Comparison of ENCODE assay signal across 17 cellular contexts in the genomic region with DNA sequence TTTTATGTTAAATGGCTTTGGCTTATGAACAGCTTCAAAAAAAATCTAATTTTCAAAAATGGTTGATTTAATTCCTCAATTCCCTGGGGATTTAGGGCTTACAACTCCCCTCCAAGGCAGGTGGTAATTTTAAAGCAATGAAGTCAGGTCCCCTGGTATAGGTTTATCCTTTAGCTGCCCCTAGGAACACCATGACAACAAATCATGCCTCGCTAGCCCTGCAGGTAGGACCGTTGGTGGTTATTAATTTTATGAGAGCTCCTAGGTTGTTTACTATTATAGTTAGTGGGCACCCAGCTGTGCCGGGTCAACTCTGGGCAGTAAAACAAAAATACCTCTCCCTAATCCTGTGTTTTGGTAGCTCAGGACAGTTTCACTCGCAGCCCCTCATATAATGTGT. TPM values are rescaled to one million over a fixed set of nuclear protein-coding genes. Genes with fewer than 3 reads are reported as not detected.
DNase-seq lines count a peak whose midpoint lies in the region; TF ChIP-seq lines count a peak whose summit lies in the region.
"Had no signal": no experiment of that assay in that cellular context is flagged by ENCODE, and none has a peak within 500 bp of the region (broad histone marks: within the 10 kb centered on the region; RNA-seq: fewer than 3 reads in every experiment).

No MANE protein-coding gene starts in this region.

- H3K27me3 ChIP-seq in neural progenitor cell = no peaks in the 10 kb centered on the region

- peak; percentile 3 to 16 for DNase-seq in NCI-H526 (lab: John Stamatoyannopoulos, UW)
- DNase-seq in NCI-H526 treated with DMSO at 0.1 percent for 48 hours (lab: John Stamatoyannopoulos, UW) = no peak
- peak; percentile 38 for DNase-seq in HEK293T (ENCODE audit: extremely low spot score)
- peak; percentile 28 for DNase-seq in NCI-H2227 (lab: John Stamatoyannopoulos, UW; ENCODE audit: unreplicated experiment)
- DNase-seq in neural progenitor cell (ENCODE audit: low spot score) = peak; percentile 11
- no peak for DNase-seq in DMS114 treated with DMSO at 0.1 percent for 48 hours (lab: John Stamatoyannopoulos, UW; ENCODE audit: unreplicated experiment)
- no peak for DNase-seq in activated T-cell treated with anti-CD3 and anti-CD28 coated beads, Interleukin-2, amount 50 U/mL, for 24 hours
- DNase-seq in endothelial cell (ENCODE audit: low spot score) = no peak
- DNase-seq: AML-193; CD4-positive, CD25-positive, alpha-beta regulatory T cell; HFFc6; KBM-7; NCI-H1694; NCI-H524 treated with DMSO at 0.1 percent for 48 hours; SIG-M5; T-helper 2 cell had no signal

- POLR2A ChIA-PET in HEK293T (lab: Yijun Ruan, JAX) = no interaction called here

- H3K27me3 Mint-ChIP-seq in neural progenitor cell (ENCODE audit: insufficient read depth, low read depth) (peaks cover 25% of the 10 kb centered on the region), endothelial cell (ENCODE audit: unreplicated experiment) (no peaks in the 10 kb centered on the region)
- peaks cover 61% of the 10 kb centered on the region for H3K27me3 Mint-ChIP-seq in activated T-cell treated with anti-CD3 and anti-CD28 coated beads, Interleukin-2, amount 50 U/mL, for 24 hours

- H2AFZ ChIP-seq in neural progenitor cell (replicated peaks) = no peak overlapping the region

- TF ChIP-seq CTCF in neural progenitor cell (IDR thresholded peaks at IDR 0.05) (no peak), endothelial cell (IDR thresholded peaks at IDR 0.05; ENCODE audit: unreplicated experiment) (no peak)

- no peaks in the 10 kb centered on the region for H3K9me3 ChIP-seq in neural progenitor cell (ENCODE audit: low read depth)

- no peak overlapping the region for H3K9ac ChIP-seq in neural progenitor cell

- no peaks in the 10 kb centered on the region for H4K20me1 ChIP-seq in neural progenitor cell (ENCODE audit: low read depth)

- H3K9me3 Mint-ChIP-seq in neural progenitor cell (peaks cover 5% of the 10 kb centered on the region), endothelial cell (ENCODE audit: unreplicated experiment) (no peaks in the 10 kb centered on the region)
- no peaks in the 10 kb centered on the region for H3K9me3 Mint-ChIP-seq in activated T-cell treated with anti-CD3 and anti-CD28 coated beads, Interleukin-2, amount 50 U/mL, for 24 hours
- H3K9me3 Mint-ChIP-seq: HFFc6 had no signal

- H3K79me2 ChIP-seq in neural progenitor cell (ENCODE audit: low read depth) = no peaks in the 10 kb centered on the region

- CTCF ChIA-PET in HEK293T (lab: Yijun Ruan, JAX) = interaction anchor here (1.2 kb wide), 1 partner anchor 44 kb away, joined by 3 read pairs; no protein-coding TSS in a partner anchor

- no peak overlapping the region for H3K27ac ChIP-seq in neural progenitor cell

- H3F3A ChIP-seq in neural progenitor cell (ENCODE audit: low read depth) = no peaks in the 10 kb centered on the region

- H3K4me2 ChIP-seq in neural progenitor cell = peak overlapping the region; percentile 12

- H3K4me3 Mint-ChIP-seq in neural progenitor cell = no peak overlapping the region
- no peak overlapping the region for H3K4me3 Mint-ChIP-seq in activated T-cell treated with anti-CD3 and anti-CD28 coated beads, Interleukin-2, amount 50 U/mL, for 24 hours
- H3K4me3 Mint-ChIP-seq in endothelial cell (ENCODE audit: unreplicated experiment) = no peak overlapping the region
- H3K4me3 Mint-ChIP-seq: CD4-positive, CD25-positive, alpha-beta regulatory T cell; HFFc6 had no signal

- H3K4me1 Mint-ChIP-seq in neural progenitor cell (peaks cover 20% of the 10 kb centered on the region), endothelial cell (ENCODE audit: unreplicated experiment) (peaks cover 15% of the 10 kb centered on the region)
- H3K4me1 Mint-ChIP-seq in activated T-cell treated with anti-CD3 and anti-CD28 coated beads, Interleukin-2, amount 50 U/mL, for 24 hours (ENCODE audit: low read depth) = peaks cover 10% of the 10 kb centered on the region

- no peaks in the 10 kb centered on the region for H3K36me3 Mint-ChIP-seq in neural progenitor cell
- no peaks in the 10 kb centered on the region for H3K36me3 Mint-ChIP-seq in activated T-cell treated with anti-CD3 and anti-CD28 coated beads, Interleukin-2, amount 50 U/mL, for 24 hours (ENCODE audit: low read depth)
- H3K36me3 Mint-ChIP-seq in endothelial cell (ENCODE audit: low read depth, unreplicated experiment) = no peaks in the 10 kb centered on the region
- H3K36me3 Mint-ChIP-seq: CD4-positive, CD25-positive, alpha-beta regulatory T cell had no signal

- peaks cover 13% of the 10 kb centered on the region for H3K4me1 ChIP-seq in neural progenitor cell

- no peak overlapping the region for H3K27ac Mint-ChIP-seq in neural progenitor cell
- H3K27ac Mint-ChIP-seq in activated T-cell treated with anti-CD3 and anti-CD28 coated beads, Interleukin-2, amount 50 U/mL, for 24 hours = no peak overlapping the region
- no peak overlapping the region for H3K27ac Mint-ChIP-seq in endothelial cell (ENCODE audit: unreplicated experiment)
- H3K27ac Mint-ChIP-seq: HFFc6 had no signal

- no peak overlapping the region for H3K4me3 ChIP-seq in neural progenitor cell
- H3K4me3 ChIP-seq: GM12878 had no signal

- no peaks in the 10 kb centered on the region for H3K36me3 ChIP-seq in neural progenitor cell

TF ChIP-seq in HEK293T, 16 proteins besides CTCF, POLR2A, EP300 and RAD21:
- TF ChIP-seq, protein P1, sequence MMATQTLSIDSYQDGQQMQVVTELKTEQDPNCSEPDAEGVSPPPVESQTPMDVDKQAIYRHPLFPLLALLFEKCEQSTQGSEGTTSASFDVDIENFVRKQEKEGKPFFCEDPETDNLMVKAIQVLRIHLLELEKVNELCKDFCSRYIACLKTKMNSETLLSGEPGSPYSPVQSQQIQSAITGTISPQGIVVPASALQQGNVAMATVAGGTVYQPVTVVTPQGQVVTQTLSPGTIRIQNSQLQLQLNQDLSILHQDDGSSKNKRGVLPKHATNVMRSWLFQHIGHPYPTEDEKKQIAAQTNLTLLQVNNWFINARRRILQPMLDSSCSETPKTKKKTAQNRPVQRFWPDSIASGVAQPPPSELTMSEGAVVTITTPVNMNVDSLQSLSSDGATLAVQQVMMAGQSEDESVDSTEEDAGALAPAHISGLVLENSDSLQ (IDR thresholded peaks at IDR 0.05) = peak; percentile 68; the same call in 1 of the 2 replicates
- TF ChIP-seq LEF1 (IDR thresholded peaks at IDR 0.05; ENCODE audit: borderline replicate concordance) = no peak
- TF ChIP-seq L3MBTL2 (conservative IDR thresholded peaks at IDR 0.05) = no peak; the same call in 1 of the 2 replicates
- TF ChIP-seq CTBP1 (IDR thresholded peaks at IDR 0.05; ENCODE audit: borderline replicate concordance) = peak; percentile 83; the same call in 1 of the 2 replicates
- no peak for TF ChIP-seq NFRKB (IDR thresholded peaks at IDR 0.05)
- no peak for TF ChIP-seq SP1 (IDR thresholded peaks at IDR 0.05)

RNA-seq across cellular contexts. Expression of gene MBOAT2, which starts 26.2 kb away (rescaled TPM):
- total RNA-seq in neural progenitor cell (ENCODE audit: low replicate concordance) (56.1 and 84.0 TPM in 2 replicates), endothelial cell (ENCODE audit: unreplicated experiment) (71.6 TPM)

Comparison
In these comparisons a context has a peak if more than half of its experiments do, and no peak if none do; other contexts are left out.
1. DNase-seq: peak in NCI-H526 (2 of 2), HEK293T (single experiment), NCI-H2227 (single experiment) and neural progenitor cell (single experiment); none in NCI-H526 treated with DMSO at 0.1 percent for 48 hours (single experiment), DMS114 treated with DMSO at 0.1 percent for 48 hours (single experiment), activated T-cell treated with anti-CD3 and anti-CD28 coated beads, Interleukin-2, amount 50 U/mL, for 24 hours (single experiment) and endothelial cell (single experiment).